ENCODE assay signal across 8 cellular contexts in the genomic region with DNA sequence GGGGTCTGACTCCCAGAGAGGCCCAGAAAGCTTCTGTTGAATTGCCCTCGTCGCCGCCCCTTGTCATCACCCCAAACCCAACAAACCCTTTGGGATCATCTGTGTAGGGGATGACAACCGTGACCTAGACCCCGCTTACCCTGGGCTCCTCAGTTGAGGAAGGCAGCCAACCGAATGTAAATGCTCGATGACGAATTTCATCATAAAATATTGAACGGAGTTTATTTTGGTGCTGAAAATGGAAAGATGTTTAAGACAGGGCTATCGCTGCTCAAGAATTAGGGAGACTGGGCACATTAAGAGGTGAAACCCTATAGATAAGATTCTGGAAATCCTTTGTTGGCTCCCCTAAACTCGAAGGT. TPM values are rescaled to one million over a fixed set of nuclear protein-coding genes. Genes with fewer than 3 reads are reported as not detected.
A peak's percentile ranks its signal among the peaks of the same experiment; 100 is the strongest.
DNase-seq lines count a peak whose midpoint lies in the region; ATAC-seq and TF ChIP-seq lines count a peak whose summit lies in the region.

No MANE protein-coding gene starts in this region.

- H3K36me3 ChIP-seq in ascending aorta (peaks cover 3 to 7% of the 10 kb centered on the region in 2 donors), left lung (peaks cover 0 to 27% of the 10 kb centered on the region in 2 donors), thymus (ENCODE audit: control insufficient read depth, insufficient read depth) (no peaks in the 10 kb centered on the region)

- intact Hi-C loops in ascending aorta (cut with DNase I): loop anchor here (2.0 kb wide), 1 partner anchor 98 kb away; a partner anchor contains a TSS
- intact Hi-C loops in left lung (cut with DNase I): no loop called here

- H3K4me1 ChIP-seq in ascending aorta (peaks cover 3 to 16% of the 10 kb centered on the region in 2 donors), left lung (peaks cover 9 to 18% of the 10 kb centered on the region in 2 donors), thymus (ENCODE audit: control insufficient read depth, insufficient read depth, low read length) (peaks cover 7% of the 10 kb centered on the region)

- TF ChIP-seq POLR2A in erythroblast (IDR thresholded peaks at IDR 0.05; ENCODE audit: low read length): no peak

- no peaks in the 10 kb centered on the region for H3K9me3 ChIP-seq in ascending aorta
- no peaks in the 10 kb centered on the region for H3K9me3 ChIP-seq in left lung
- no peaks in the 10 kb centered on the region for H3K9me3 ChIP-seq in thymus (ENCODE audit: control insufficient read depth)

- peak; percentile 21 for ATAC-seq in HG03135 (IDR thresholded peaks at IDR 0.05; ENCODE audit: unreplicated experiment)
- ATAC-seq in left lung: peak; percentile 5

- DNase-seq in NCI-H2029 treated with DMSO at 0.1 percent for 48 hours (lab: John Stamatoyannopoulos, UW) (peak; percentile 47), NCI-H2029 (lab: John Stamatoyannopoulos, UW) (no peak), ascending aorta (ENCODE audit: low spot score in 2 of 2) (no peak), left lung (no peak), H4 (ENCODE audit: low spot score) (no peak), erythroblast (lab: John Stamatoyannopoulos, UW) (no peak)

- WGBS in thymus: under 1% methylated on average over 11 of the region's 11 CpGs

- H3K27ac ChIP-seq in ascending aorta: peak overlapping the region; percentile 94 to 95
- peak overlapping the region; percentile 92 to 94 for H3K27ac ChIP-seq in left lung
- peak overlapping the region; percentile 98 for H3K27ac ChIP-seq in thymus (ENCODE audit: low read depth)

- H3K27me3 ChIP-seq in ascending aorta (no peaks in the 10 kb centered on the region), left lung (no peaks in the 10 kb centered on the region), thymus (ENCODE audit: control insufficient read depth, insufficient read depth) (no peaks in the 10 kb centered on the region)

- no peak for TF ChIP-seq CTCF in ascending aorta (IDR thresholded peaks at IDR 0.05)
- no peak for TF ChIP-seq CTCF in left lung (IDR thresholded peaks at IDR 0.05)

- H3K4me3 ChIP-seq in ascending aorta: peak overlapping the region; percentile 83 to 95
- peak overlapping the region; percentile 66 to 88 for H3K4me3 ChIP-seq in left lung
- H3K4me3 ChIP-seq in thymus (ENCODE audit: low read length): peak overlapping the region; percentile 87

RNA-seq across cellular contexts. Expression of a gene that starts 0.5 kb away (rescaled TPM):
- total RNA-seq in ascending aorta: 32.2 TPM
- 10 to 100 TPM; 68.3 to 72.8 TPM for total RNA-seq in left lung
- polyA plus RNA-seq in thymus: 145 TPM
- total RNA-seq in H4 (2014; rRNA removed; shearing (Covaris generic)): 81.2 and 87.7 TPM in 2 replicates

RNA-seq across cellular contexts. Expression of a gene that starts 44.2 kb away (rescaled TPM):
- 83.3 TPM for total RNA-seq in ascending aorta
- total RNA-seq in left lung: 100 to 1,000 TPM; 152 to 238 TPM
- 181 TPM for polyA plus RNA-seq in thymus
- total RNA-seq in H4 (2014; rRNA removed; shearing (Covaris generic)): 184 and 292 TPM in 2 replicates

RNA-seq across cellular contexts. Expression of a gene that starts 48.4 kb away (rescaled TPM):
- total RNA-seq in ascending aorta (3.8 TPM), left lung (1 to 10 TPM; 2.0 to 9.7 TPM)
- polyA plus RNA-seq in thymus: 0.82 TPM
- 0.90 and 1.7 TPM in 2 replicates for total RNA-seq in H4 (2014; rRNA removed; shearing (Covaris generic))
